Comparison of ENCODE assay signal across 8 cellular contexts in genomic region chr2:240023792-240024191, GRCh38. TPM values are rescaled to one million over a fixed set of nuclear protein-coding genes. Genes with fewer than 3 reads are reported as not detected.
DNase-seq lines count a peak whose midpoint lies in the region; ATAC-seq and TF ChIP-seq lines count a peak whose summit lies in the region.

No MANE protein-coding gene starts in this region.

- H3K4me3 ChIP-seq in fibroblast of the aortic adventitia (ENCODE audit: low read depth, low read length) = peak overlapping the region; percentile 95

- CTCF ChIA-PET in T-cell (lab: Charles Lee) = no interaction called here

- no peaks in the 10 kb centered on the region for H3K9me3 Mint-ChIP-seq in T-cell
- no peaks in the 10 kb centered on the region for H3K9me3 Mint-ChIP-seq in stimulated activated naive CD8-positive, alpha-beta T cell treated with anti-CD3 and anti-CD28 coated beads, Interleukin-15, amount 100 ng/mL, for 72 hours

- peak overlapping the region; percentile 88 to 94 (median 93) for H3K4me3 Mint-ChIP-seq in T-cell
- H3K4me3 Mint-ChIP-seq in stimulated activated naive CD8-positive, alpha-beta T cell treated with anti-CD3 and anti-CD28 coated beads, Interleukin-15, amount 100 ng/mL, for 72 hours = peak overlapping the region; percentile 85 to 92

- H3K27me3 Mint-ChIP-seq in T-cell = no peaks in the 10 kb centered on the region
- H3K27me3 Mint-ChIP-seq in stimulated activated naive CD8-positive, alpha-beta T cell treated with anti-CD3 and anti-CD28 coated beads, Interleukin-15, amount 100 ng/mL, for 72 hours = peaks cover 7% of the 10 kb centered on the region

- peaks cover 27 to 40% (median 31%) of the 10 kb centered on the region in 3 donors for H3K4me1 Mint-ChIP-seq in T-cell
- H3K4me1 Mint-ChIP-seq in stimulated activated naive CD8-positive, alpha-beta T cell treated with anti-CD3 and anti-CD28 coated beads, Interleukin-15, amount 100 ng/mL, for 72 hours = peaks cover 19% of the 10 kb centered on the region

- peaks cover 18% of the 10 kb centered on the region for H3K36me3 Mint-ChIP-seq in T-cell

- POLR2A ChIA-PET in T-cell (lab: Charles Lee) = no interaction called here

- no peak for TF ChIP-seq CTCF in fibroblast of the aortic adventitia (IDR thresholded peaks at IDR 0.05; ENCODE audit: insufficient read depth, low read length)

- ATAC-seq in T-cell (replicated peaks in 1 of 4) = no peak
- no peak for ATAC-seq in stimulated activated naive CD8-positive, alpha-beta T cell treated with anti-CD3 and anti-CD28 coated beads, Interleukin-15, amount 100 ng/mL, for 72 hours
- ATAC-seq in GM21390 (IDR thresholded peaks at IDR 0.05; ENCODE audit: unreplicated experiment) = no peak

- DNase-seq in activated T-cell treated with anti-CD3 and anti-CD28 coated beads for 48 hours (ENCODE audit: low read depth) (peak; percentile 3), T-cell (no peak), fibroblast of the aortic adventitia (ENCODE audit: low read depth) (no peak), NCI-H146 treated with DMSO at 0.1 percent for 48 hours (lab: John Stamatoyannopoulos, UW; ENCODE audit: unreplicated experiment) (no peak), superior temporal gyrus (ENCODE audit: extremely low spot score) (no peak)
- DNase-seq in activated T-cell treated with anti-CD3 and anti-CD28 coated beads, Interleukin-2, amount 50 U/mL, for 1 hour = no peak
- DNase-seq in stimulated activated naive CD8-positive, alpha-beta T cell treated with anti-CD3 and anti-CD28 coated beads, Interleukin-15, amount 100 ng/mL, for 72 hours = no peak

- H3K27ac Mint-ChIP-seq in T-cell = peak overlapping the region; percentile 61 to 90
- H3K27ac Mint-ChIP-seq in stimulated activated naive CD8-positive, alpha-beta T cell treated with anti-CD3 and anti-CD28 coated beads, Interleukin-15, amount 100 ng/mL, for 72 hours = peak overlapping the region in 1 of 2 donors; percentile 97

RNA-seq across cellular contexts. Expression of gene NDUFA10, which starts 1.4 kb away (rescaled TPM):
- 100 to 1,000 TPM in 1 of 5 donors, 10 to 100 TPM in 4; 80.6 to 106 (median 97.0) TPM for total RNA-seq in T-cell
- 59.7 and 73.6 TPM in 2 replicates for total RNA-seq in fibroblast of the aortic adventitia (ENCODE audit: low replicate concordance)

RNA-seq across cellular contexts. Expression of gene OR6B2, which starts 6.4 kb away (rescaled TPM):
- total RNA-seq in T-cell = not detected
- total RNA-seq in fibroblast of the aortic adventitia (ENCODE audit: low replicate concordance) = not detected in 2 replicates

RNA-seq across cellular contexts. Expression of gene OR6B3, which starts 29.5 kb away (rescaled TPM):
- not detected for total RNA-seq in T-cell
- not detected in 2 replicates for total RNA-seq in fibroblast of the aortic adventitia (ENCODE audit: low replicate concordance)
